ENCODE assay signal across 39 cellular contexts in genomic region chr10:81218307-81218706, GRCh38.
"Had no signal": no experiment of that assay in that cellular context is flagged by ENCODE, and none has a peak within 500 bp of the region (broad histone marks: within the 10 kb centered on the region; RNA-seq: fewer than 3 reads in every experiment).

No MANE protein-coding gene starts in this region.

- H3K4me1 ChIP-seq: adrenal gland, ascending aorta, body of pancreas, breast epithelium had no signal

- H3K4me1 Mint-ChIP-seq: activated naive CD4-positive, alpha-beta T cell treated with anti-CD3 and anti-CD28 coated beads, Interleukin-2, amount 50 U/mL, for 24 hours; activated naive CD8-positive, alpha-beta T cell treated with anti-CD3 and anti-CD28 coated beads for 36 hours; activated naive CD8-positive, alpha-beta T cell treated with anti-CD3 and anti-CD28 coated beads, Interleukin-2, amount 10 ng/mL, durations not matched to agents 7 days and 5 days; activated naive CD8-positive, alpha-beta T cell treated with anti-CD3 and anti-CD28 coated beads, Interleukin-2, amount 50 U/mL, for 24 hours; activated T-helper 17 cell treated with anti-CD3 and anti-CD28 coated beads, Interleukin-2, amount 50 U/mL, for 72 hours; brain; central memory CD8-positive, alpha-beta T cell had no signal

- H3K27me3 ChIP-seq: adrenal gland, ascending aorta, body of pancreas, brain microvascular endothelial cell, breast epithelium, cardiac muscle cell had no signal

- H3K9me3 Mint-ChIP-seq: activated naive CD4-positive, alpha-beta T cell treated with anti-CD3 and anti-CD28 coated beads, Interleukin-2, amount 50 U/mL, for 24 hours; activated naive CD8-positive, alpha-beta T cell treated with anti-CD3 and anti-CD28 coated beads, Interleukin-2, amount 10 ng/mL, durations not matched to agents 7 days and 5 days; activated naive CD8-positive, alpha-beta T cell treated with anti-CD3 and anti-CD28 coated beads, Interleukin-2, amount 50 U/mL, for 24 hours; activated T-cell treated with anti-CD3 and anti-CD28 coated beads, Interleukin-2, amount 50 U/mL, for 4 hours; activated T-helper 1 cell treated with anti-CD3 and anti-CD28 coated beads, Interleukin-12 subunit alpha, Interleukin-12 subunit beta, Interleukin-2, Interleukin-4 antibody, amounts not matched to agents 30 ng/mL and 10 ng/mL and 1 ng/mL, durations not matched to agents 14 hours and 24 hours and 36 hours had no signal

- H3K27ac ChIP-seq: adrenal gland, ascending aorta, body of pancreas, brain microvascular endothelial cell, breast epithelium, cardiac muscle cell had no signal

- H3K9me3 ChIP-seq: adrenal gland, body of pancreas had no signal

- DNase-seq: activated effector memory CD4-positive, alpha-beta T cell treated with anti-CD3 and anti-CD28 coated beads, Interleukin-2, amount 50 U/mL, for 16 hours; activated effector memory CD4-positive, alpha-beta T cell treated with Interleukin-2 at 50 U/mL for 16 hours; activated gamma-delta T cell; activated gamma-delta T cell treated with Interleukin-2 at 50 U/mL for 16 hours; activated naive CD4-positive, alpha-beta T cell; activated naive CD4-positive, alpha-beta T cell treated with anti-CD3 and anti-CD28 coated beads, Interleukin-2, amount 50 U/mL, for 16 hours; activated naive CD4-positive, alpha-beta T cell treated with Interleukin-2 at 50 U/mL for 16 hours; activated naive CD8-positive, alpha-beta T cell treated with anti-CD3 and anti-CD28 coated beads for 36 hours; activated naive CD8-positive, alpha-beta T cell treated with anti-CD3 and anti-CD28 coated beads, Interleukin-2, amount 10 ng/mL, durations not matched to agents 7 days and 5 days; activated naive CD8-positive, alpha-beta T cell treated with anti-CD3 and anti-CD28 coated beads, Interleukin-2, amount 50 U/mL, for 24 hours; activated T-cell treated with anti-CD3 and anti-CD28 coated beads for 4 hours; activated T-cell treated with anti-CD3 and anti-CD28 coated beads, Interleukin-2, amount 50 U/mL, for 1 hour; activated T-cell treated with anti-CD3 and anti-CD28 coated beads, Interleukin-2, amount 50 U/mL, for 24 hours; activated T-cell treated with anti-CD3 and anti-CD28 coated beads, Interleukin-2, amount 50 U/mL, for 4 hours; activated T-cell treated with anti-CD3 and anti-CD28 coated beads, Interleukin-2, amount 50 U/mL, for 48 hours; activated T-cell treated with anti-CD3 and anti-CD28 coated beads, Interleukin-2, amount 50 U/mL, for 72 hours; adrenal gland; amniotic stem cell; amygdala; anterior cingulate cortex; aorta; body of pancreas; brain microvascular endothelial cell; caudate nucleus; central memory CD4-positive, alpha-beta T cell; cerebellar nuclear complex had no signal

- H3K27ac Mint-ChIP-seq: activated naive CD4-positive, alpha-beta T cell treated with anti-CD3 and anti-CD28 coated beads, Interleukin-2, amount 50 U/mL, for 24 hours; activated naive CD4-positive, alpha-beta T cell treated with anti-CD3 and anti-CD28 coated beads, Interleukin-2, amount 50 U/mL, for 72 hours; activated naive CD8-positive, alpha-beta T cell; activated naive CD8-positive, alpha-beta T cell treated with anti-CD3 and anti-CD28 coated beads for 36 hours; activated naive CD8-positive, alpha-beta T cell treated with anti-CD3 and anti-CD28 coated beads, Interleukin-2, amount 10 ng/mL, durations not matched to agents 7 days and 5 days; activated naive CD8-positive, alpha-beta T cell treated with anti-CD3 and anti-CD28 coated beads, Interleukin-2, amount 50 U/mL, for 24 hours; activated T-cell treated with anti-CD3 and anti-CD28 coated beads, Interleukin-2, amount 50 U/mL, for 24 hours; activated T-cell treated with anti-CD3 and anti-CD28 coated beads, Interleukin-2, amount 50 U/mL, for 72 hours; activated T-helper 1 cell treated with anti-CD3 and anti-CD28 coated beads, Interleukin-12 subunit alpha, Interleukin-12 subunit beta, Interleukin-2, Interleukin-4 antibody, amounts not matched to agents 30 ng/mL and 10 ng/mL and 1 ng/mL, durations not matched to agents 14 hours and 24 hours and 36 hours; activated T-helper 17 cell treated with anti-CD3 and anti-CD28 coated beads, Interleukin-2, amount 50 U/mL, for 72 hours; activated T-helper 2 cell treated with anti-CD3 and anti-CD28 coated beads, Interferon-gamma antibody, Interleukin-2, Interleukin-4, amounts not matched to agents 10 μg/mL and 5 μg/mL and 100 μg/mL, durations not matched to agents 14 hours and 24 hours and 36 hours; brain had no signal

- H3K4me3 Mint-ChIP-seq: activated naive CD4-positive, alpha-beta T cell treated with anti-CD3 and anti-CD28 coated beads, Interleukin-2, amount 50 U/mL, for 24 hours; activated naive CD8-positive, alpha-beta T cell; activated naive CD8-positive, alpha-beta T cell treated with anti-CD3 and anti-CD28 coated beads for 36 hours; activated naive CD8-positive, alpha-beta T cell treated with anti-CD3 and anti-CD28 coated beads, Interleukin-2, amount 10 ng/mL, durations not matched to agents 7 days and 5 days; activated naive CD8-positive, alpha-beta T cell treated with anti-CD3 and anti-CD28 coated beads, Interleukin-2, amount 50 U/mL, for 24 hours; activated T-cell treated with anti-CD3 and anti-CD28 coated beads, Interleukin-2, amount 50 U/mL, for 24 hours; activated T-cell treated with anti-CD3 and anti-CD28 coated beads, Interleukin-2, amount 50 U/mL, for 4 hours; activated T-cell treated with anti-CD3 and anti-CD28 coated beads, Interleukin-2, amount 50 U/mL, for 72 hours; activated T-helper 1 cell treated with anti-CD3 and anti-CD28 coated beads, Interleukin-12 subunit alpha, Interleukin-12 subunit beta, Interleukin-2, Interleukin-4 antibody, amounts not matched to agents 30 ng/mL and 10 ng/mL and 1 ng/mL, durations not matched to agents 14 hours and 24 hours and 36 hours; activated T-helper 17 cell treated with anti-CD3 and anti-CD28 coated beads, Interleukin-2, amount 50 U/mL, for 72 hours; brain; central memory CD8-positive, alpha-beta T cell had no signal

- H3K27me3 Mint-ChIP-seq: activated naive CD8-positive, alpha-beta T cell treated with anti-CD3 and anti-CD28 coated beads for 36 hours; activated naive CD8-positive, alpha-beta T cell treated with anti-CD3 and anti-CD28 coated beads, Interleukin-2, amount 10 ng/mL, durations not matched to agents 7 days and 5 days; activated naive CD8-positive, alpha-beta T cell treated with anti-CD3 and anti-CD28 coated beads, Interleukin-2, amount 50 U/mL, for 24 hours; activated T-cell treated with anti-CD3 and anti-CD28 coated beads, Interleukin-2, amount 50 U/mL, for 24 hours; activated T-helper 17 cell treated with anti-CD3 and anti-CD28 coated beads, Interleukin-2, amount 50 U/mL, for 72 hours; central memory CD8-positive, alpha-beta T cell had no signal

- H3K36me3 ChIP-seq: adrenal gland, ascending aorta, brain microvascular endothelial cell, breast epithelium, cardiac muscle cell had no signal

- FAIRE-seq: astrocyte, bronchial epithelial cell had no signal

- H3K36me3 Mint-ChIP-seq: activated naive CD4-positive, alpha-beta T cell treated with anti-CD3 and anti-CD28 coated beads, Interleukin-2, amount 50 U/mL, for 24 hours; activated naive CD4-positive, alpha-beta T cell treated with anti-CD3 and anti-CD28 coated beads, Interleukin-2, amount 50 U/mL, for 72 hours; activated naive CD8-positive, alpha-beta T cell; activated naive CD8-positive, alpha-beta T cell treated with anti-CD3 and anti-CD28 coated beads for 36 hours; activated naive CD8-positive, alpha-beta T cell treated with anti-CD3 and anti-CD28 coated beads, Interleukin-2, amount 10 ng/mL, durations not matched to agents 7 days and 5 days; brain had no signal

- ATAC-seq: activated naive CD4-positive, alpha-beta T cell treated with anti-CD3 and anti-CD28 coated beads, Interleukin-2, amount 50 U/mL, for 72 hours; activated naive CD8-positive, alpha-beta T cell treated with anti-CD3 and anti-CD28 coated beads, Interleukin-2, amount 50 U/mL, for 24 hours; activated T-cell treated with anti-CD3 and anti-CD28 coated beads, Interleukin-2, amount 50 U/mL, for 4 hours; activated T-cell treated with anti-CD3 and anti-CD28 coated beads, Interleukin-2, amount 50 U/mL, for 72 hours; activated T-helper 17 cell treated with anti-CD3 and anti-CD28 coated beads, Interleukin-2, amount 50 U/mL, for 72 hours; body of pancreas had no signal

- H3K4me3 ChIP-seq: adrenal gland, ascending aorta, body of pancreas, breast epithelium, cardiac muscle cell had no signal
